17 cellular contexts compared by ENCODE assay signal in the genomic region with DNA sequence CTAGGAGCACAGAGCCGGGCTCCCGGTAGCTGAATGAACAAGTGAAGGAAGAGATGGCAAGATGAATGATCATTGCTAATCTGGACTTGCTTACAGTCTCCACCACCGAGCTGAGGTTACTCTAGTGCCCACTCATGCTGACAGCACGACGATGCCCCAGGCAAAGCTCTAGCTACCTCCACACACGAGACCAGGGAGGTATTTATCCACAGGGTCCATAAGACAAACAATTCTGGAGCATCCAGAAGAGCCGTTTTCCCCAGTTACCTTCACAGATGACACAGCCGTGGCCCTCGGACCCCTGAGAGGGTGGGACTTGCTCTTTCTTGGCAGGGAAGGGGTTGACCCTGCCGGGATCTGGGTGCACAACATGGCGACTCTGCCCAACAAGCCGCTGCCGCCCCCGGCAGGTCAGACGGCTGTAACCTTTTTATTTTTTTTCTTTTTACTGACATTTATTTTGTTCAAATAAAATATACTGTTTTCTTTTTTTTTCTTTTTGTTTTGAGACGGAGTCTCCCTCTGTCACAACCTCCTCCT.
"Had no signal": no experiment of that assay in that cellular context is flagged by ENCODE, and none has a peak within 500 bp of the region (broad histone marks: within the 10 kb centered on the region; RNA-seq: fewer than 3 reads in every experiment).

No MANE protein-coding gene starts in this region.

- H3K27ac Mint-ChIP-seq: activated naive CD4-positive, alpha-beta T cell treated with anti-CD3 and anti-CD28 coated beads, Interleukin-2, amount 50 U/mL, for 24 hours; dendritic cell treated with granulocyte-macrophage colony-stimulating factor and Interleukin-4, amounts not matched to agents 40 ng/mL and 50 ng/mL, for 4 days; immature natural killer cell; stimulated activated naive CD8-positive, alpha-beta T cell treated with anti-CD3 and anti-CD28 coated beads, Interleukin-15, Interleukin-2, amounts not matched to agents 100 ng/mL and 50 ng/mL, for 24 hours had no signal

- H3K4me3 Mint-ChIP-seq: activated naive CD4-positive, alpha-beta T cell treated with anti-CD3 and anti-CD28 coated beads, Interleukin-2, amount 50 U/mL, for 24 hours; dendritic cell treated with granulocyte-macrophage colony-stimulating factor and Interleukin-4, amounts not matched to agents 40 ng/mL and 50 ng/mL, for 4 days; immature natural killer cell; nephron; stimulated activated naive CD8-positive, alpha-beta T cell treated with anti-CD3 and anti-CD28 coated beads, Interleukin-15, Interleukin-2, amounts not matched to agents 100 ng/mL and 50 ng/mL, for 24 hours had no signal

- H3K9me3 Mint-ChIP-seq: activated naive CD4-positive, alpha-beta T cell treated with anti-CD3 and anti-CD28 coated beads, Interleukin-2, amount 50 U/mL, for 24 hours; immature natural killer cell had no signal

- DNase-seq: activated CD4-positive, alpha-beta T cell treated with anti-CD3 and anti-CD28 coated beads, Interleukin-2, amount 50 U/mL, for 4 hours; activated gamma-delta T cell; adrenal gland; effector memory CD4-positive, alpha-beta T cell; immature natural killer cell; nucleus accumbens; stimulated activated CD4-positive, alpha-beta T cell treated with anti-CD3 and anti-CD28 coated beads, Interleukin-2, amount 100 ng/mL, for 48 hours; T-helper 2 cell; WERI-Rb-1 had no signal

- H3K27me3 Mint-ChIP-seq: dendritic cell treated with granulocyte-macrophage colony-stimulating factor and Interleukin-4, amounts not matched to agents 40 ng/mL and 50 ng/mL, for 4 days had no signal

- H3K4me1 ChIP-seq: adrenal gland had no signal

- H3K27me3 ChIP-seq: adrenal gland, breast epithelium, esophagus muscularis mucosa, tibial nerve, vagina had no signal

- H3K36me3 ChIP-seq: adrenal gland, breast epithelium, esophagus muscularis mucosa, tibial nerve, vagina, WERI-Rb-1 had no signal

- H3K36me3 Mint-ChIP-seq: activated naive CD4-positive, alpha-beta T cell treated with anti-CD3 and anti-CD28 coated beads, Interleukin-2, amount 50 U/mL, for 24 hours; immature natural killer cell had no signal

- H3K4me1 Mint-ChIP-seq: activated naive CD4-positive, alpha-beta T cell treated with anti-CD3 and anti-CD28 coated beads, Interleukin-2, amount 50 U/mL, for 24 hours; immature natural killer cell had no signal

- H3K4me3 ChIP-seq: adrenal gland, breast epithelium, esophagus muscularis mucosa, tibial nerve, vagina had no signal

- H3K9me3 ChIP-seq: adrenal gland, breast epithelium, tibial nerve, vagina had no signal

- H3K27ac ChIP-seq: adrenal gland, esophagus muscularis mucosa, tibial nerve, vagina, WERI-Rb-1 had no signal
